In genomic region chr11:80816966-80817365, GRCh38 we compare ENCODE assay signal across 16 cellular contexts.
DNase-seq lines count a peak whose midpoint lies in the region; ATAC-seq and TF ChIP-seq lines count a peak whose summit lies in the region.
"Had no signal": no experiment of that assay in that cellular context is flagged by ENCODE, and none has a peak within 500 bp of the region (broad histone marks: within the 10 kb centered on the region; RNA-seq: fewer than 3 reads in every experiment).

No MANE protein-coding gene starts in this region.

- intact Hi-C loops in OCI-LY7 (cut with micrococcal nuclease; ENCODE audit: unreplicated experiment) = no loop called here

- no peaks in the 10 kb centered on the region for H3K79me2 ChIP-seq in SK-N-SH (ENCODE audit: insufficient read depth)
- H3K79me2 ChIP-seq in OCI-LY7 (ENCODE audit: insufficient read depth, low read depth, low read length) = no peaks in the 10 kb centered on the region

- no peaks in the 10 kb centered on the region for H3K27me3 Mint-ChIP-seq in memory B cell
- H3K27me3 Mint-ChIP-seq: CD4-positive, alpha-beta T cell had no signal

- H3K36me3 Mint-ChIP-seq in memory B cell = no peaks in the 10 kb centered on the region
- H3K36me3 Mint-ChIP-seq: WTC11 had no signal

- no peak overlapping the region for H3K9ac ChIP-seq in SK-N-SH

- ATAC-seq in GM18907 (IDR thresholded peaks at IDR 0.05; ENCODE audit: unreplicated experiment) = peak; percentile 35
- ATAC-seq in GM21825 (IDR thresholded peaks at IDR 0.05; ENCODE audit: unreplicated experiment) = peak; percentile 43
- peak; percentile 37 for ATAC-seq in HG03354 (IDR thresholded peaks at IDR 0.05; ENCODE audit: poor library complexity, severe bottlenecking, unreplicated experiment)
- no peak for ATAC-seq in memory B cell (ENCODE audit: low read depth)
- ATAC-seq: activated T-cell treated with anti-CD3 and anti-CD28 coated beads, Interleukin-2, amount 50 U/mL, for 4 hours; WTC11 had no signal

- no peaks in the 10 kb centered on the region for H3K27me3 ChIP-seq in SK-N-SH (ENCODE audit: insufficient read depth)
- H3K27me3 ChIP-seq: suprapubic skin had no signal

- H2AFZ ChIP-seq in SK-N-SH (ENCODE audit: low read depth) (no peak overlapping the region), OCI-LY7 (ENCODE audit: low read length) (no peak overlapping the region)

- TF ChIP-seq RAD21 in SK-N-SH (IDR thresholded peaks at IDR 0.05; ENCODE audit: low read length) = no peak

- H3K4me3 ChIP-seq in SK-N-SH (ENCODE audit: low read depth in 2 of 2, low read length in 1 of 2) (no peak overlapping the region), OCI-LY7 (ENCODE audit: low read depth, low read length, poor library complexity, severe bottlenecking) (no peak overlapping the region)
- H3K4me3 ChIP-seq: suprapubic skin had no signal

- no peaks in the 10 kb centered on the region for H3K9me3 Mint-ChIP-seq in memory B cell
- H3K9me3 Mint-ChIP-seq: WTC11 had no signal

- H3K36me3 ChIP-seq in SK-N-SH (replicated peaks in 1 of 2; ENCODE audit: control insufficient read depth in 1 of 2, insufficient read depth in 2 of 2, low read length in 1 of 2) = no peaks in the 10 kb centered on the region
- H3K36me3 ChIP-seq in OCI-LY7 (ENCODE audit: insufficient read depth, low read length) = no peaks in the 10 kb centered on the region
- H3K36me3 ChIP-seq: suprapubic skin had no signal

- no peaks in the 10 kb centered on the region for H3K9me2 ChIP-seq in SK-N-SH
- no peaks in the 10 kb centered on the region for H3K9me2 ChIP-seq in OCI-LY7 (ENCODE audit: insufficient read depth, low read length)

- no peak for DNase-seq in memory B cell (ENCODE audit: low spot score in 2 of 2)
- DNase-seq in SK-N-SH = no peak
- DNase-seq in 8988T = no peak
- DNase-seq in stimulated activated CD4-positive, alpha-beta T cell treated with anti-CD3 and anti-CD28 coated beads, Interleukin-1b, Interleukin-23, amount 100 ng/mL, for 48 hours = no peak
- DNase-seq in OCI-LY7 (ENCODE audit: low spot score) = no peak
- DNase-seq: activated T-cell treated with anti-CD3 and anti-CD28 coated beads, Interleukin-2, amount 50 U/mL, for 4 hours; amygdala; CD4-positive, alpha-beta T cell; NCI-H1105 treated with DMSO at 0.1 percent for 48 hours; NCI-H510A treated with DMSO at 0.1 percent for 48 hours; Right ventricle myocardium superior had no signal

- H3K27ac ChIP-seq in SK-N-SH (ENCODE audit: low read depth in 2 of 2, low read length in 1 of 2) = no peak overlapping the region
- no peak overlapping the region for H3K27ac ChIP-seq in OCI-LY7 (ENCODE audit: low read depth, low read length, poor library complexity, severe bottlenecking)
- H3K27ac ChIP-seq: suprapubic skin had no signal

- peaks cover 16% of the 10 kb centered on the region for H3K4me1 Mint-ChIP-seq in memory B cell

- 14% methylated on average over 4 of the region's 4 CpGs for WGBS in SK-N-SH (ENCODE audit: low lambda C conversion rate)

- no peak overlapping the region for H3K4me2 ChIP-seq in SK-N-SH
- H3K4me2 ChIP-seq in OCI-LY7 (ENCODE audit: low read length) = no peak overlapping the region

- no peak for TF ChIP-seq CTCF in SK-N-SH (IDR thresholded peaks at IDR 0.05)
- TF ChIP-seq CTCF in OCI-LY7 (conservative IDR thresholded peaks at IDR 0.05; ENCODE audit: low read length) = no peak

- no TSS peak for BruUV-seq in OCI-LY7 (replicated peaks; lab: Mats Ljungman, UMichigan)

- no peak for TF ChIP-seq EP300 in SK-N-SH (IDR thresholded peaks at IDR 0.05; ENCODE audit: borderline replicate concordance in 1 of 2, low read depth in 1 of 2, low read length in 1 of 2)

- H4K20me1 ChIP-seq in SK-N-SH (ENCODE audit: insufficient read depth) = no peaks in the 10 kb centered on the region
- no peaks in the 10 kb centered on the region for H4K20me1 ChIP-seq in OCI-LY7 (ENCODE audit: insufficient read depth, low read length)

- peaks cover 0 to 7% of the 10 kb centered on the region in 2 experiments; a peak in 2 of 4 replicates for H3K4me1 ChIP-seq in SK-N-SH (ENCODE audit: control insufficient read depth in 1 of 2, insufficient read depth in 2 of 2, low read depth in 1 of 2, low read length in 1 of 2)
- H3K4me1 ChIP-seq in OCI-LY7 (ENCODE audit: insufficient read depth, low read length, poor library complexity, severe bottlenecking) = no peaks in the 10 kb centered on the region
- H3K4me1 ChIP-seq: suprapubic skin had no signal

- CTCF ChIA-PET in SK-N-SH (lab: Yijun Ruan, JAX) = no interaction called here
- CTCF ChIA-PET in OCI-LY7 (lab: Charles Lee; ENCODE audit: unreplicated experiment) = no interaction called here

- H3K27ac Mint-ChIP-seq in memory B cell = peak overlapping the region; percentile 77
- H3K27ac Mint-ChIP-seq: CD4-positive, alpha-beta T cell; WTC11 had no signal

- H3F3A ChIP-seq in SK-N-SH (replicated peaks; ENCODE audit: insufficient read depth) = no peaks in the 10 kb centered on the region

- H3K4me3 Mint-ChIP-seq in memory B cell = peak overlapping the region; percentile 75
- H3K4me3 Mint-ChIP-seq: activated T-cell treated with anti-CD3 and anti-CD28 coated beads, Interleukin-2, amount 50 U/mL, for 4 hours; CD4-positive, alpha-beta T cell; WTC11 had no signal

- POLR2A ChIA-PET in SK-N-SH (lab: Yijun Ruan, JAX) = no interaction called here
- POLR2A ChIA-PET in OCI-LY7 (lab: Charles Lee) = interaction anchor here (0.6 to 0.7 kb wide), 3 partner anchors 28 to 1373 kb away, joined by 3 to 4 read pairs (median 3); no protein-coding TSS in a partner anchor

- no peaks in the 10 kb centered on the region for H3K9me3 ChIP-seq in SK-N-SH
- no peaks in the 10 kb centered on the region for H3K9me3 ChIP-seq in OCI-LY7 (ENCODE audit: low read length)
- H3K9me3 ChIP-seq: suprapubic skin had no signal

TF ChIP-seq in SK-N-SH, 30 proteins besides CTCF, POLR2A, EP300 and RAD21:
- TF ChIP-seq EZH2phosphoT487 (IDR thresholded peaks at IDR 0.05; ENCODE audit: borderline replicate concordance, low read depth) = no peak
- TF ChIP-seq POLR2AphosphoS5 (IDR thresholded peaks at IDR 0.05; ENCODE audit: low read depth, low read length) = no peak
- no peak for TF ChIP-seq TAF1 (IDR thresholded peaks at IDR 0.05; ENCODE audit: borderline replicate concordance, low read depth, low read length)
- TF ChIP-seq MXI1 (IDR thresholded peaks at IDR 0.05; ENCODE audit: low read depth, low read length) = no peak
- TF ChIP-seq, protein P1, sequence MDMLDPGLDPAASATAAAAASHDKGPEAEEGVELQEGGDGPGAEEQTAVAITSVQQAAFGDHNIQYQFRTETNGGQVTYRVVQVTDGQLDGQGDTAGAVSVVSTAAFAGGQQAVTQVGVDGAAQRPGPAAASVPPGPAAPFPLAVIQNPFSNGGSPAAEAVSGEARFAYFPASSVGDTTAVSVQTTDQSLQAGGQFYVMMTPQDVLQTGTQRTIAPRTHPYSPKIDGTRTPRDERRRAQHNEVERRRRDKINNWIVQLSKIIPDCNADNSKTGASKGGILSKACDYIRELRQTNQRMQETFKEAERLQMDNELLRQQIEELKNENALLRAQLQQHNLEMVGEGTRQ (IDR thresholded peaks at IDR 0.05; ENCODE audit: borderline replicate concordance, low read depth, low read length) = no peak
- TF ChIP-seq GABPA (IDR thresholded peaks at IDR 0.05; ENCODE audit: low read depth) = no peak
- TF ChIP-seq IRF3 (IDR thresholded peaks at IDR 0.05; ENCODE audit: low read depth, low read length) = no peak
- no peak for TF ChIP-seq RFX5 (IDR thresholded peaks at IDR 0.05; ENCODE audit: low read length)
- no peak for TF ChIP-seq NFIC (IDR thresholded peaks at IDR 0.05; ENCODE audit: borderline replicate concordance)
- no peak for TF ChIP-seq NRF1 (IDR thresholded peaks at IDR 0.05; ENCODE audit: low read depth, low read length)
- TF ChIP-seq YY1 (IDR thresholded peaks at IDR 0.05; ENCODE audit: low read depth) = no peak
- TF ChIP-seq CHD2 (IDR thresholded peaks at IDR 0.05; ENCODE audit: low read length, partially characterized antibody) = no peak
- TF ChIP-seq JUND (IDR thresholded peaks at IDR 0.05) = no peak
- no peak for TF ChIP-seq RCOR1 (IDR thresholded peaks at IDR 0.05; ENCODE audit: low read length)
TF ChIP-seq in SK-N-SH: peak in this region for 0.
